36 cellular contexts compared by ENCODE assay signal in the genomic region with DNA sequence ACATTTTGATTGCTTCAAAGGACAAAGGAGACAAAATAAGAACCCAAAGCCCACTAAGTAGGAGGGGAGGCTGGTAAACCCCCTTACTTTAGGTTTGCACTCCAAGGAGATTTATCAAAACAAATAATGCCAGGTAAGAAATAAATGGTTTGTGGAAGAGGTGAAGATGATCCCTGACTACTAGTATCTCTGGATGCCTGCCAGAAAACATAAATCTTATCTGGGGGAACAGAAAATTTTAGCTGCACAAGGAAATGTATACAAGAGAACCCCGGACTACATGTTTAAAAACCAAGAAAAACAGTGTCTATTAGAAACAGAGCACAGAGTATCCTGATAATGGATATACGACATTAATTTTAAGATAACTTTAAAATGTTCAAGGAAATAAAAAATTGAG.
"Had no signal": no experiment of that assay in that cellular context is flagged by ENCODE, and none has a peak within 500 bp of the region (broad histone marks: within the 10 kb centered on the region; RNA-seq: fewer than 3 reads in every experiment).

No MANE protein-coding gene starts in this region.

- H3K4me3 ChIP-seq: MG63 had no signal

- H3K27ac ChIP-seq: KMS-11 had no signal

- H3K27me3 ChIP-seq: MG63 had no signal

- H3K36me3 ChIP-seq: MG63 had no signal

- H3K9ac ChIP-seq: KMS-11 had no signal

- DNase-seq: Karpas-422, Kasumi-1, MG63, MM.1S, MV-4-11, NCI-H1048, NCI-H1092, NCI-H1092 treated with DMSO at 0.1 percent for 48 hours, NCI-H1105, NCI-H1105 treated with DMSO at 0.1 percent for 48 hours, NCI-H1417, NCI-H1417 treated with DMSO at 0.1 percent for 48 hours, NCI-H1436, NCI-H1436 treated with DMSO at 0.1 percent for 48 hours, NCI-H146, NCI-H1694, NCI-H1694 treated with DMSO at 0.1 percent for 48 hours, NCI-H187, NCI-H187 treated with DMSO at 0.1 percent for 48 hours, NCI-H1930, NCI-H2029, NCI-H2029 treated with DMSO at 0.1 percent for 48 hours, NCI-H2081, NCI-H2081 treated with DMSO at 0.1 percent for 48 hours, NCI-H2107, NCI-H2171, NCI-H2171 treated with DMSO at 0.1 percent for 48 hours, NCI-H2227 treated with DMSO at 0.1 percent for 48 hours, NCI-H226, NCI-H345, NCI-H446, NCI-H446 treated with DMSO at 0.1 percent for 48 hours, NCI-H510A, NCI-H510A treated with DMSO at 0.1 percent for 48 hours, NCI-H524 had no signal

- H3K4me2 ChIP-seq: KMS-11 had no signal
